ENCODE assay signal across 2 cellular contexts in genomic region chr17:57943140-57943539, GRCh38.
TF ChIP-seq lines count a peak whose summit lies in the region.

No MANE protein-coding gene starts in this region.

TF ChIP-seq in HCT116, 20 proteins besides CTCF, POLR2A, EP300 and RAD21 (continued from another document):
- TF ChIP-seq REST (IDR thresholded peaks at IDR 0.05; ENCODE audit: low read depth) (no peak), SIN3A (IDR thresholded peaks at IDR 0.05; ENCODE audit: low read depth) (no peak), EGR1 (IDR thresholded peaks at IDR 0.05; ENCODE audit: low read depth) (no peak), TCF7L2 (IDR thresholded peaks at IDR 0.05; ENCODE audit: borderline replicate concordance, extremely low read depth, insufficient read depth, insufficient read length) (no peak), JUND (IDR thresholded peaks at IDR 0.05) (no peak), YY1 (IDR thresholded peaks at IDR 0.05; ENCODE audit: extremely low read depth, insufficient replicate concordance, low read depth, low read length) (no peak), ZNF274 (IDR thresholded peaks at IDR 0.05; ENCODE audit: low read depth, low read length) (no peak), CEBPB (IDR thresholded peaks at IDR 0.05; ENCODE audit: low read depth) (no peak), ELF1 (IDR thresholded peaks at IDR 0.05; ENCODE audit: borderline replicate concordance, low read depth) (no peak), SRF (IDR thresholded peaks at IDR 0.05; ENCODE audit: low read depth) (no peak), FOSL1 (IDR thresholded peaks at IDR 0.05; ENCODE audit: low read depth) (no peak), MAX (IDR thresholded peaks at IDR 0.05) (no peak), POLR2AphosphoS5 (IDR thresholded peaks at IDR 0.05; ENCODE audit: low read depth, low read length) (0 out of 2 replicates have a peak, but pooled peaks have one; percentile 16), SP1 (IDR thresholded peaks at IDR 0.05; ENCODE audit: low read depth) (peak; percentile 23; the same call in 1 of the 2 replicates), ATF3 (IDR thresholded peaks at IDR 0.05) (no peak), ZBTB33 (IDR thresholded peaks at IDR 0.05; ENCODE audit: extremely low read depth, insufficient replicate concordance, low read length) (no peak)

TF ChIP-seq in SK-N-SH, 30 proteins besides CTCF, POLR2A, EP300 and RAD21 (continued from another document):
- TF ChIP-seq REST (IDR thresholded peaks at IDR 0.05; ENCODE audit: low read depth, low read length) (no peak), MEF2A (IDR thresholded peaks at IDR 0.05; ENCODE audit: borderline replicate concordance, low read depth) (no peak), RXRA (IDR thresholded peaks at IDR 0.05; ENCODE audit: borderline replicate concordance, low read depth) (no peak; the same call in 1 of the 2 replicates), TEAD4 (IDR thresholded peaks at IDR 0.05; ENCODE audit: borderline replicate concordance, insufficient read depth) (peak; percentile 64), USF2 (IDR thresholded peaks at IDR 0.05; ENCODE audit: borderline replicate concordance, low read depth, low read length) (no peak), RFX5 (IDR thresholded peaks at IDR 0.05; ENCODE audit: low read length) (no peak), SMC3 (IDR thresholded peaks at IDR 0.05; ENCODE audit: low read depth, low read length) (no peak), USF1 (IDR thresholded peaks at IDR 0.05; ENCODE audit: borderline replicate concordance, low read depth) (no peak), EZH2phosphoT487 (IDR thresholded peaks at IDR 0.05; ENCODE audit: borderline replicate concordance, low read depth) (no peak), FOSL2 (IDR thresholded peaks at IDR 0.05; ENCODE audit: borderline replicate concordance, low read depth) (peak; percentile 86), JUND (IDR thresholded peaks at IDR 0.05) (peak; percentile 80), CHD2 (IDR thresholded peaks at IDR 0.05; ENCODE audit: low read length, partially characterized antibody) (no peak), GABPA (IDR thresholded peaks at IDR 0.05; ENCODE audit: low read depth) (no peak), IRF3 (IDR thresholded peaks at IDR 0.05; ENCODE audit: low read depth, low read length) (no peak), NFIC (IDR thresholded peaks at IDR 0.05; ENCODE audit: borderline replicate concordance) (peak; percentile 68), YY1 (IDR thresholded peaks at IDR 0.05; ENCODE audit: low read depth) (0 out of 2 replicates have a peak, but pooled peaks have one; percentile 25), RCOR1 (IDR thresholded peaks at IDR 0.05; ENCODE audit: low read length) (0 out of 2 replicates have a peak, but pooled peaks have one; percentile 24), TAF1 (IDR thresholded peaks at IDR 0.05; ENCODE audit: borderline replicate concordance, low read depth, low read length) (no peak), ELF1 (IDR thresholded peaks at IDR 0.05) (peak; percentile 15; the same call in 1 of the 2 replicates), MAX (IDR thresholded peaks at IDR 0.05; ENCODE audit: low read depth) (peak; percentile 51), FOXJ3 (CRISPR knock-in tag; IDR thresholded peaks at IDR 0.05) (no peak), GATA2 (CRISPR knock-in tag; IDR thresholded peaks at IDR 0.05) (no peak), PBX3 (IDR thresholded peaks at IDR 0.05) (peak; percentile 95)
